13 cellular contexts compared by ENCODE assay signal in genomic region chr2:49686897-49687442, GRCh38.
DNase-seq lines count a peak whose midpoint lies in the region; TF ChIP-seq lines count a peak whose summit lies in the region.
"Had no signal": no experiment of that assay in that cellular context is flagged by ENCODE, and none has a peak within 500 bp of the region (broad histone marks: within the 10 kb centered on the region; RNA-seq: fewer than 3 reads in every experiment).

No MANE protein-coding gene starts in this region.

- H3K9ac ChIP-seq in MM.1S (ENCODE audit: low read length) (no peak overlapping the region; the same call in 1 of the 2 replicates), SK-N-MC (ENCODE audit: insufficient read length) (peak overlapping the region; percentile 58)

- H3K4me3 ChIP-seq in MM.1S (ENCODE audit: low read length) (peak overlapping the region; percentile 21; the same call in 1 of the 2 replicates), SK-N-MC (no peak overlapping the region)

- H2AFZ ChIP-seq in MM.1S (ENCODE audit: low read length) = peak overlapping the region; percentile 24; the same call in 1 of the 2 replicates

- TF ChIP-seq CTCF in MM.1S (IDR thresholded peaks at IDR 0.05; ENCODE audit: low read length) = no peak

- peaks cover 26% of the 10 kb centered on the region for H3K4me1 ChIP-seq in MM.1S (ENCODE audit: low read length)
- H3K4me1 ChIP-seq: Caco-2 had no signal

- DNase-seq in DMS79 (lab: John Stamatoyannopoulos, UW) (peak; percentile 21), DMS79 treated with DMSO at 0.1 percent for 48 hours (lab: John Stamatoyannopoulos, UW) (peak; percentile 64), MM.1S (peak; percentile 80), SK-N-MC (ENCODE audit: low read depth, low spot score) (no peak), NCI-H2081 (lab: John Stamatoyannopoulos, UW) (no peak), LoVo (ENCODE audit: low spot score) (no peak)
- DNase-seq in activated CD8-positive, alpha-beta memory T cell treated with anti-CD3 and anti-CD28 coated beads, Interleukin-2, amount 50 U/mL, for 48 hours = no peak
- DNase-seq: ACHN; AML-193; Caco-2; CD4-positive, alpha-beta T cell; GF-D8 had no signal

- H3K36me3 ChIP-seq in MM.1S (replicated peaks; ENCODE audit: insufficient read depth, low read length) (no peaks in the 10 kb centered on the region), SK-N-MC (ENCODE audit: insufficient read depth, low read length) (no peaks in the 10 kb centered on the region)

- H3K9me3 ChIP-seq in MM.1S (replicated peaks; ENCODE audit: insufficient read depth, low read length) (no peaks in the 10 kb centered on the region), SK-N-MC (ENCODE audit: low read depth, low read length) (no peaks in the 10 kb centered on the region)
- H3K9me3 ChIP-seq: Caco-2 had no signal

- H3K27me3 ChIP-seq in MM.1S (replicated peaks; ENCODE audit: insufficient read depth, low read length) = no peaks in the 10 kb centered on the region

- H3K4me2 ChIP-seq in MM.1S (ENCODE audit: low read depth, low read length) = peak overlapping the region; percentile 54

- peaks cover 14% of the 10 kb centered on the region for H3F3A ChIP-seq in MM.1S (ENCODE audit: insufficient read depth, low read length)

- H3K27ac ChIP-seq in MM.1S (ENCODE audit: low read length) (peak overlapping the region; percentile 54; the same call in 1 of the 2 replicates), SK-N-MC (peak overlapping the region; percentile 28; the same call in 1 of the 2 replicates)
- H3K27ac ChIP-seq: C4-2B had no signal

- no peaks in the 10 kb centered on the region for H4K20me1 ChIP-seq in MM.1S (ENCODE audit: insufficient read depth, low read length)

- no peaks in the 10 kb centered on the region for H3K9me2 ChIP-seq in MM.1S (replicated peaks; ENCODE audit: insufficient read depth, low read length)

- no peaks in the 10 kb centered on the region for H3K79me2 ChIP-seq in MM.1S (ENCODE audit: low read length)

Comparison
In these comparisons a context has a peak if more than half of its experiments do, and no peak if none do; other contexts are left out.
1. DNase-seq: peak in DMS79 (single experiment), DMS79 treated with DMSO at 0.1 percent for 48 hours (single experiment) and MM.1S (single experiment); none in SK-N-MC (single experiment), NCI-H2081 (0 of 2), activated CD8-positive, alpha-beta memory T cell treated with anti-CD3 and anti-CD28 coated beads, Interleukin-2, amount 50 U/mL, for 48 hours (single experiment) and LoVo (single experiment).